In genomic region chr9:69411246-69411645, GRCh38 we compare ENCODE assay signal across 30 cellular contexts.
"Had no signal": no experiment of that assay in that cellular context is flagged by ENCODE, and none has a peak within 500 bp of the region (broad histone marks: within the 10 kb centered on the region; RNA-seq: fewer than 3 reads in every experiment).

No MANE protein-coding gene starts in this region.

- H3K27ac Mint-ChIP-seq: activated CD4-positive, alpha-beta memory T cell treated with anti-CD3 and anti-CD28 coated beads, Interleukin-2, amount 10 ng/mL, durations not matched to agents 7 days and 5 days; activated CD4-positive, alpha-beta T cell treated with anti-CD3 and anti-CD28 coated beads, Interleukin-2, amount 10 ng/mL, durations not matched to agents 7 days and 5 days; activated naive CD4-positive, alpha-beta T cell treated with anti-CD3 and anti-CD28 coated beads, Interleukin-2, amount 10 ng/mL, durations not matched to agents 7 days and 5 days; activated naive CD4-positive, alpha-beta T cell treated with anti-CD3 and anti-CD28 coated beads, Interleukin-2, amount 50 U/mL, for 72 hours; activated naive CD8-positive, alpha-beta T cell treated with anti-CD3 and anti-CD28 coated beads, Interleukin-2, amount 10 ng/mL, durations not matched to agents 7 days and 5 days; activated T-cell treated with anti-CD3 and anti-CD28 coated beads, Interleukin-2, amount 50 U/mL, for 24 hours; activated T-cell treated with anti-CD3 and anti-CD28 coated beads, Interleukin-2, amount 50 U/mL, for 72 hours; brain; dendritic cell treated with granulocyte-macrophage colony-stimulating factor and Interleukin-4, amounts not matched to agents 40 ng/mL and 50 ng/mL, for 4 days had no signal

- H3K4me1 Mint-ChIP-seq: activated CD4-positive, alpha-beta memory T cell treated with anti-CD3 and anti-CD28 coated beads, Interleukin-2, amount 10 ng/mL, durations not matched to agents 7 days and 5 days; activated CD4-positive, alpha-beta T cell treated with anti-CD3 and anti-CD28 coated beads, Interleukin-2, amount 10 ng/mL, durations not matched to agents 7 days and 5 days; activated naive CD4-positive, alpha-beta T cell treated with anti-CD3 and anti-CD28 coated beads, Interleukin-2, amount 10 ng/mL, durations not matched to agents 7 days and 5 days; activated naive CD8-positive, alpha-beta T cell treated with anti-CD3 and anti-CD28 coated beads, Interleukin-2, amount 10 ng/mL, durations not matched to agents 7 days and 5 days; brain; central memory CD8-positive, alpha-beta T cell had no signal

- ATAC-seq: activated naive CD4-positive, alpha-beta T cell treated with anti-CD3 and anti-CD28 coated beads, Interleukin-2, amount 50 U/mL, for 72 hours; activated T-cell treated with anti-CD3 and anti-CD28 coated beads, Interleukin-2, amount 50 U/mL, for 72 hours; foreskin keratinocyte; gastrocnemius medialis had no signal

- H3K27me3 ChIP-seq: ascending aorta, dorsolateral prefrontal cortex, esophagus muscularis mucosa, gastrocnemius medialis, heart left ventricle had no signal

- H3K9me3 ChIP-seq: ascending aorta, esophagus muscularis mucosa, gastrocnemius medialis, heart left ventricle had no signal

- H3K4me1 ChIP-seq: ascending aorta, foreskin keratinocyte, gastrocnemius medialis had no signal

- H3K9me3 Mint-ChIP-seq: activated CD4-positive, alpha-beta memory T cell treated with anti-CD3 and anti-CD28 coated beads, Interleukin-2, amount 10 ng/mL, durations not matched to agents 7 days and 5 days; activated CD4-positive, alpha-beta T cell treated with anti-CD3 and anti-CD28 coated beads, Interleukin-2, amount 10 ng/mL, durations not matched to agents 7 days and 5 days; activated naive CD4-positive, alpha-beta T cell treated with anti-CD3 and anti-CD28 coated beads, Interleukin-2, amount 10 ng/mL, durations not matched to agents 7 days and 5 days; activated naive CD4-positive, alpha-beta T cell treated with anti-CD3 and anti-CD28 coated beads, Interleukin-2, amount 50 U/mL, for 72 hours; activated naive CD8-positive, alpha-beta T cell treated with anti-CD3 and anti-CD28 coated beads, Interleukin-2, amount 10 ng/mL, durations not matched to agents 7 days and 5 days; activated T-cell treated with anti-CD3 and anti-CD28 coated beads, Interleukin-2, amount 50 U/mL, for 24 hours; activated T-cell treated with anti-CD3 and anti-CD28 coated beads, Interleukin-2, amount 50 U/mL, for 72 hours; brain; central memory CD8-positive, alpha-beta T cell; dendritic cell treated with granulocyte-macrophage colony-stimulating factor and Interleukin-4, amounts not matched to agents 40 ng/mL and 50 ng/mL, for 4 days had no signal

- FAIRE-seq: bronchial epithelial cell had no signal

- H3K27ac ChIP-seq: ascending aorta, coronary artery, dorsolateral prefrontal cortex, esophagus muscularis mucosa, foreskin keratinocyte, gastrocnemius medialis, heart left ventricle had no signal

- H3K4me3 ChIP-seq: ascending aorta, coronary artery, dorsolateral prefrontal cortex, esophagus muscularis mucosa, gastrocnemius medialis, heart left ventricle had no signal

- H3K4me3 Mint-ChIP-seq: activated CD4-positive, alpha-beta memory T cell treated with anti-CD3 and anti-CD28 coated beads, Interleukin-2, amount 10 ng/mL, durations not matched to agents 7 days and 5 days; activated CD4-positive, alpha-beta T cell treated with anti-CD3 and anti-CD28 coated beads, Interleukin-2, amount 10 ng/mL, durations not matched to agents 7 days and 5 days; activated naive CD4-positive, alpha-beta T cell treated with anti-CD3 and anti-CD28 coated beads, Interleukin-2, amount 10 ng/mL, durations not matched to agents 7 days and 5 days; activated naive CD8-positive, alpha-beta T cell treated with anti-CD3 and anti-CD28 coated beads, Interleukin-2, amount 10 ng/mL, durations not matched to agents 7 days and 5 days; activated T-cell treated with anti-CD3 and anti-CD28 coated beads, Interleukin-2, amount 50 U/mL, for 24 hours; activated T-cell treated with anti-CD3 and anti-CD28 coated beads, Interleukin-2, amount 50 U/mL, for 72 hours; brain; central memory CD8-positive, alpha-beta T cell; dendritic cell treated with granulocyte-macrophage colony-stimulating factor and Interleukin-4, amounts not matched to agents 40 ng/mL and 50 ng/mL, for 4 days had no signal

- H3K36me3 Mint-ChIP-seq: activated naive CD4-positive, alpha-beta T cell treated with anti-CD3 and anti-CD28 coated beads, Interleukin-2, amount 10 ng/mL, durations not matched to agents 7 days and 5 days; activated naive CD4-positive, alpha-beta T cell treated with anti-CD3 and anti-CD28 coated beads, Interleukin-2, amount 50 U/mL, for 72 hours; activated naive CD8-positive, alpha-beta T cell treated with anti-CD3 and anti-CD28 coated beads, Interleukin-2, amount 10 ng/mL, durations not matched to agents 7 days and 5 days; brain had no signal

- DNase-seq: activated CD4-positive, alpha-beta memory T cell treated with anti-CD3 and anti-CD28 coated beads, Interleukin-2, amount 10 ng/mL, durations not matched to agents 7 days and 5 days; activated CD4-positive, alpha-beta T cell treated with anti-CD3 and anti-CD28 coated beads for 4 hours; activated CD4-positive, alpha-beta T cell treated with anti-CD3 and anti-CD28 coated beads, Interleukin-2, amount 10 ng/mL, durations not matched to agents 7 days and 5 days; activated CD4-positive, alpha-beta T cell treated with anti-CD3 and anti-CD28 coated beads, Interleukin-2, amount 50 U/mL, for 4 hours; activated CD4-positive, CD25-positive, alpha-beta regulatory T cell; activated CD4-positive, CD25-positive, alpha-beta regulatory T cell treated with anti-CD3 and anti-CD28 coated beads, Interleukin-2, amount 50 U/mL, for 72 hours; activated CD8-positive, alpha-beta memory T cell treated with anti-CD3 and anti-CD28 coated beads, Interleukin-2, amount 50 U/mL, for 48 hours; activated gamma-delta T cell; activated naive CD4-positive, alpha-beta T cell; activated naive CD4-positive, alpha-beta T cell treated with anti-CD3 and anti-CD28 coated beads, Interleukin-2, amount 10 ng/mL, durations not matched to agents 7 days and 5 days; activated naive CD8-positive, alpha-beta T cell treated with anti-CD3 and anti-CD28 coated beads, Interleukin-2, amount 10 ng/mL, durations not matched to agents 7 days and 5 days; activated T-cell treated with anti-CD3 and anti-CD28 coated beads for 4 hours; activated T-cell treated with anti-CD3 and anti-CD28 coated beads, Interleukin-2, amount 50 U/mL, for 24 hours; activated T-cell treated with anti-CD3 and anti-CD28 coated beads, Interleukin-2, amount 50 U/mL, for 72 hours; dorsolateral prefrontal cortex; effector memory CD4-positive, alpha-beta T cell; erythroblast; foreskin keratinocyte; gastrocnemius medialis; glutamatergic neuron; heart left ventricle; T-helper 2 cell had no signal

- H3K36me3 ChIP-seq: ascending aorta, esophagus muscularis mucosa, gastrocnemius medialis, heart left ventricle had no signal
